8 cellular contexts compared by ENCODE assay signal in the genomic region with DNA sequence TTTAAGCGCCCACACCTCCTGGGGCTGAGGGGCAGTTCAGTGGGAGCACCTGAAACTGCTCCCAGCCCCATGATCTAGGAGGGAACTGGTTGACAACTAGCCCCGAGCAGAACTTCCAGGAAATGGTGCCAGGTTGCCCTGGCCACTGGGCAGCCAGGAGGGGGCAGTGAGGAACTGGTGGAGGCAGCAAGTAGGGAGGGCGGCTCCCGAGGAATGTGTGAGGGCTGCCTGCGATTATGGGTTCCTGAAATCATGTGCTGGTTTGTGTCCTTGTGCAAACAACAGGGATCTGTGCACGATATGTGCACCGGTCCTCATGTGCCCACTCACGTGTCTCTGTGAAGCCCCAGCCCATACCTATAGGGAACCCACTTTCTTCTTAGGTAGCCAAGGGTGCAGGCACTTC. TPM values are rescaled to one million over a fixed set of nuclear protein-coding genes. Genes with fewer than 3 reads are reported as not detected.
A peak's percentile ranks its signal among the peaks of the same experiment; 100 is the strongest.
DNase-seq lines count a peak whose midpoint lies in the region; ATAC-seq and TF ChIP-seq lines count a peak whose summit lies in the region.

No MANE protein-coding gene starts in this region.

- H3K9me3 Mint-ChIP-seq in activated CD8-positive, alpha-beta T cell treated with anti-CD3 and anti-CD28 coated beads for 36 hours = no peaks in the 10 kb centered on the region
- H3K9me3 Mint-ChIP-seq in activated CD8-positive, alpha-beta T cell treated with anti-CD3 and anti-CD28 coated beads, Interleukin-2, amount 10 ng/mL, durations not matched to agents 7 days and 5 days (ENCODE audit: insufficient read depth) = no peaks in the 10 kb centered on the region
- no peaks in the 10 kb centered on the region for H3K9me3 Mint-ChIP-seq in natural killer cell

- no peaks in the 10 kb centered on the region for H3K9me3 ChIP-seq in SJCRH30 (replicated peaks)

- H3K27ac ChIP-seq in SJCRH30 = peak overlapping the region; percentile 82

- H3K4me1 Mint-ChIP-seq in activated CD8-positive, alpha-beta T cell treated with anti-CD3 and anti-CD28 coated beads for 36 hours (ENCODE audit: low read depth) = peaks cover 24% of the 10 kb centered on the region
- peaks cover 23% of the 10 kb centered on the region for H3K4me1 Mint-ChIP-seq in activated CD8-positive, alpha-beta T cell treated with anti-CD3 and anti-CD28 coated beads, Interleukin-2, amount 10 ng/mL, durations not matched to agents 7 days and 5 days (ENCODE audit: low read depth)
- H3K4me1 Mint-ChIP-seq in natural killer cell = peaks cover 33 to 41% of the 10 kb centered on the region in 2 donors

- H3K4me1 ChIP-seq in SJCRH30 = peaks cover 30% of the 10 kb centered on the region

- peak overlapping the region; percentile 83 for H3K27ac Mint-ChIP-seq in activated CD8-positive, alpha-beta T cell treated with anti-CD3 and anti-CD28 coated beads for 36 hours
- no peak overlapping the region for H3K27ac Mint-ChIP-seq in activated CD8-positive, alpha-beta T cell treated with anti-CD3 and anti-CD28 coated beads, Interleukin-2, amount 10 ng/mL, durations not matched to agents 7 days and 5 days
- H3K27ac Mint-ChIP-seq in natural killer cell = peak overlapping the region; percentile 86 to 94

- CTCF ChIA-PET in activated CD8-positive, alpha-beta T cell treated with anti-CD3 and anti-CD28 coated beads for 36 hours (lab: Charles Lee) = interaction anchor here (0.8 to 12.1 kb wide), 26 partner anchors 7 to 260 kb away, joined by 3 to 293 read pairs (median 4); a partner anchor contains a TSS
- CTCF ChIA-PET in activated CD8-positive, alpha-beta T cell treated with anti-CD3 and anti-CD28 coated beads, Interleukin-2, amount 10 ng/mL, durations not matched to agents 7 days and 5 days (lab: Charles Lee) = interaction anchor here (0.8 to 5.0 kb wide), 20 partner anchors 12 to 260 kb away, joined by 3 to 44 read pairs (median 5); a partner anchor contains a TSS

- H3K36me3 Mint-ChIP-seq in activated CD8-positive, alpha-beta T cell treated with anti-CD3 and anti-CD28 coated beads for 36 hours (ENCODE audit: low read depth) = no peaks in the 10 kb centered on the region
- peaks cover 13% of the 10 kb centered on the region for H3K36me3 Mint-ChIP-seq in activated CD8-positive, alpha-beta T cell treated with anti-CD3 and anti-CD28 coated beads, Interleukin-2, amount 10 ng/mL, durations not matched to agents 7 days and 5 days (ENCODE audit: low read depth)
- H3K36me3 Mint-ChIP-seq in natural killer cell = no peaks in the 10 kb centered on the region

- POLR2A ChIA-PET in activated CD8-positive, alpha-beta T cell treated with anti-CD3 and anti-CD28 coated beads for 36 hours (lab: Charles Lee) = interaction anchor here (0.5 to 0.9 kb wide), 5 partner anchors 50 to 156 kb away, joined by 3 to 4 read pairs (median 3); no protein-coding TSS in a partner anchor
- POLR2A ChIA-PET in activated CD8-positive, alpha-beta T cell treated with anti-CD3 and anti-CD28 coated beads, Interleukin-2, amount 10 ng/mL, durations not matched to agents 7 days and 5 days (lab: Charles Lee) = interaction anchor here (1.0 to 1.9 kb wide), 3 partner anchors 122 to 260 kb away, joined by 3 to 4 read pairs (median 4); no protein-coding TSS in a partner anchor

- no peak for TF ChIP-seq CTCF in activated CD8-positive, alpha-beta T cell treated with anti-CD3 and anti-CD28 coated beads for 36 hours (IDR thresholded peaks at IDR 0.05)
- TF ChIP-seq CTCF in fibroblast of mammary gland (conservative IDR thresholded peaks at IDR 0.05; ENCODE audit: control insufficient read depth, insufficient read depth, low read depth, low read length) (peak; percentile 51), natural killer cell (IDR thresholded peaks at IDR 0.05) (no peak)

- no peaks in the 10 kb centered on the region for H3K36me3 ChIP-seq in SJCRH30

- H3K27me3 ChIP-seq in SJCRH30 = no peaks in the 10 kb centered on the region

- no peaks in the 10 kb centered on the region for H3K27me3 Mint-ChIP-seq in activated CD8-positive, alpha-beta T cell treated with anti-CD3 and anti-CD28 coated beads for 36 hours
- H3K27me3 Mint-ChIP-seq in activated CD8-positive, alpha-beta T cell treated with anti-CD3 and anti-CD28 coated beads, Interleukin-2, amount 10 ng/mL, durations not matched to agents 7 days and 5 days (ENCODE audit: low read depth) = no peaks in the 10 kb centered on the region
- H3K27me3 Mint-ChIP-seq in natural killer cell (ENCODE audit: low read depth in 2 of 2) = no peaks in the 10 kb centered on the region

- intact Hi-C loops in activated CD8-positive, alpha-beta T cell treated with anti-CD3 and anti-CD28 coated beads for 36 hours (cut with micrococcal nuclease) = no loop called here
- intact Hi-C loops in natural killer cell (cut with micrococcal nuclease) = loop anchor here (2.0 to 5.0 kb wide), 2 partner anchors 205 to 260 kb away; no protein-coding TSS in a partner anchor

- H3K4me3 ChIP-seq in SJCRH30 (no peak overlapping the region; the same call in 1 of the 2 replicates), fibroblast of mammary gland (ENCODE audit: control insufficient read depth, low read depth, low read length) (no peak overlapping the region)

- DNase-seq in activated CD8-positive, alpha-beta T cell treated with anti-CD3 and anti-CD28 coated beads for 36 hours = no peak
- DNase-seq in activated CD8-positive, alpha-beta T cell treated with anti-CD3 and anti-CD28 coated beads, Interleukin-2, amount 10 ng/mL, durations not matched to agents 7 days and 5 days = no peak
- peak; percentile 78 to 81 for DNase-seq in SJCRH30
- DNase-seq in fibroblast of mammary gland (ENCODE audit: low read depth) = peak; percentile 63
- no peak for DNase-seq in natural killer cell
- DNase-seq in GOT3 (lab: John Stamatoyannopoulos, UW) = no peak

- no peak for ATAC-seq in activated CD8-positive, alpha-beta T cell treated with anti-CD3 and anti-CD28 coated beads for 36 hours
- ATAC-seq in activated CD8-positive, alpha-beta T cell treated with anti-CD3 and anti-CD28 coated beads, Interleukin-2, amount 10 ng/mL, durations not matched to agents 7 days and 5 days = no peak
- ATAC-seq in natural killer cell (no peak), GM19328 (IDR thresholded peaks at IDR 0.05; ENCODE audit: unreplicated experiment) (no peak), HG03175 (IDR thresholded peaks at IDR 0.05; ENCODE audit: unreplicated experiment) (no peak)

- no peak overlapping the region for H3K4me3 Mint-ChIP-seq in activated CD8-positive, alpha-beta T cell treated with anti-CD3 and anti-CD28 coated beads for 36 hours
- no peak overlapping the region for H3K4me3 Mint-ChIP-seq in activated CD8-positive, alpha-beta T cell treated with anti-CD3 and anti-CD28 coated beads, Interleukin-2, amount 10 ng/mL, durations not matched to agents 7 days and 5 days
- no peak overlapping the region for H3K4me3 Mint-ChIP-seq in natural killer cell

RNA-seq across cellular contexts. Expression of a gene that starts 9.9 kb away (rescaled TPM):
- 1 to 10 TPM; 1.1 to 1.7 TPM for total RNA-seq in activated CD8-positive, alpha-beta T cell treated with anti-CD3 and anti-CD28 coated beads for 36 hours
- total RNA-seq in activated CD8-positive, alpha-beta T cell treated with anti-CD3 and anti-CD28 coated beads, Interleukin-2, amount 10 ng/mL, durations not matched to agents 7 days and 5 days = under 1 TPM; 0.47 to 0.66 TPM
- total RNA-seq in SJCRH30 (2014; rRNA removed; shearing (Covaris generic)) = 8.3 TPM in 2 replicates
- total RNA-seq in natural killer cell = under 1 TPM; 0.39 to 0.87 (median 0.60) TPM

RNA-seq across cellular contexts. Expression of a gene that starts 19.2 kb away (rescaled TPM):
- total RNA-seq in activated CD8-positive, alpha-beta T cell treated with anti-CD3 and anti-CD28 coated beads for 36 hours = not detected
- total RNA-seq in activated CD8-positive, alpha-beta T cell treated with anti-CD3 and anti-CD28 coated beads, Interleukin-2, amount 10 ng/mL, durations not matched to agents 7 days and 5 days = not detected
- total RNA-seq in SJCRH30 (2014; rRNA removed; shearing (Covaris generic)) = not detected in 2 replicates
- total RNA-seq in natural killer cell = under 1 TPM in 1 of 3 donors, not detected in 2; 0.40 TPM

RNA-seq across cellular contexts. Expression of a gene that starts 27.7 kb away (rescaled TPM):
- not detected for total RNA-seq in activated CD8-positive, alpha-beta T cell treated with anti-CD3 and anti-CD28 coated beads for 36 hours
- total RNA-seq in activated CD8-positive, alpha-beta T cell treated with anti-CD3 and anti-CD28 coated beads, Interleukin-2, amount 10 ng/mL, durations not matched to agents 7 days and 5 days = not detected
- not detected in 2 replicates for total RNA-seq in SJCRH30 (2014; rRNA removed; shearing (Covaris generic))
- not detected for total RNA-seq in natural killer cell

RNA-seq across cellular contexts. Expression of a gene that starts 35.6 kb away (rescaled TPM):
- total RNA-seq in activated CD8-positive, alpha-beta T cell treated with anti-CD3 and anti-CD28 coated beads for 36 hours = 1 to 10 TPM; 8.3 to 9.5 TPM
- 10 to 100 TPM in 1 of 2 experiments, 1 to 10 TPM in 1; 7.8 to 12.3 TPM for total RNA-seq in activated CD8-positive, alpha-beta T cell treated with anti-CD3 and anti-CD28 coated beads, Interleukin-2, amount 10 ng/mL, durations not matched to agents 7 days and 5 days
- total RNA-seq in SJCRH30 (2014; rRNA removed; shearing (Covaris generic)) = 8.2 and 10.0 TPM in 2 replicates
- total RNA-seq in natural killer cell = 10 to 100 TPM in 2 of 3 donors, 1 to 10 TPM in 1; 8.2 to 15.1 (median 12.1) TPM

Comparison
In these comparisons a context has a peak if more than half of its experiments do, and no peak if none do; other contexts are left out.
1. DNase-seq: peak in SJCRH30 (2 of 2) and fibroblast of mammary gland (single experiment); none in activated CD8-positive, alpha-beta T cell treated with anti-CD3 and anti-CD28 coated beads for 36 hours (single experiment), activated CD8-positive, alpha-beta T cell treated with anti-CD3 and anti-CD28 coated beads, Interleukin-2, amount 10 ng/mL, durations not matched to agents 7 days and 5 days (single experiment), natural killer cell (single experiment) and GOT3 (single experiment).